Comparison of ENCODE assay signal across 1 cellular context in the genomic region with DNA sequence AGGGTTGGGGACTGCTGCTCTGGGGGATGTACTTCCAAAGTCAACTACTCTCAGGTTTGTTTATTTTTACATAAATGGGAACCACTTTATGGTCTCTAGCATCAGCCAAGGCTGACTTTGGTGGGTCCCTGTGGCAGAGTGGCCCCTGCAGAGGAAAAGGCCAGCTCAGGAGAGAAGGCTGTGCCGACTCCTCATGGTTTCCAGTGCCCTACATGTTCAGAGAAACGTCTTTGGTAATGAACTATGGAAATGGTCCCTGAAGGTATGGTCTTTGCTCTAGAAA.
A peak's percentile ranks its signal among the peaks of the same experiment; 100 is the strongest.
TF ChIP-seq lines count a peak whose summit lies in the region.

No MANE protein-coding gene starts in this region.

TF ChIP-seq in GM12878, 131 proteins besides CTCF, POLR2A, EP300 and RAD21:
- 0 out of 2 replicates have a peak, but pooled peaks have one; percentile 18 for TF ChIP-seq POLR2AphosphoS2 (IDR thresholded peaks at IDR 0.05; ENCODE audit: low read depth, low read length)
- TF ChIP-seq ASH2L (IDR thresholded peaks at IDR 0.05; ENCODE audit: borderline replicate concordance, low read depth): no peak
- TF ChIP-seq TCF3 (IDR thresholded peaks at IDR 0.05; ENCODE audit: borderline replicate concordance, insufficient read depth, low read depth, low read length): no peak
- TF ChIP-seq, protein P1, sequence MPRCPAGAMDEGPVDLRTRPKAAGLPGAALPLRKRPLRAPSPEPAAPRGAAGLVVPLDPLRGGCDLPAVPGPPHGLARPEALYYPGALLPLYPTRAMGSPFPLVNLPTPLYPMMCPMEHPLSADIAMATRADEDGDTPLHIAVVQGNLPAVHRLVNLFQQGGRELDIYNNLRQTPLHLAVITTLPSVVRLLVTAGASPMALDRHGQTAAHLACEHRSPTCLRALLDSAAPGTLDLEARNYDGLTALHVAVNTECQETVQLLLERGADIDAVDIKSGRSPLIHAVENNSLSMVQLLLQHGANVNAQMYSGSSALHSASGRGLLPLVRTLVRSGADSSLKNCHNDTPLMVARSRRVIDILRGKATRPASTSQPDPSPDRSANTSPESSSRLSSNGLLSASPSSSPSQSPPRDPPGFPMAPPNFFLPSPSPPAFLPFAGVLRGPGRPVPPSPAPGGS (IDR thresholded peaks at IDR 0.05; ENCODE audit: borderline replicate concordance, insufficient read depth, low read depth, low read length, poor library complexity, severe bottlenecking): no peak
- TF ChIP-seq, protein P2, sequence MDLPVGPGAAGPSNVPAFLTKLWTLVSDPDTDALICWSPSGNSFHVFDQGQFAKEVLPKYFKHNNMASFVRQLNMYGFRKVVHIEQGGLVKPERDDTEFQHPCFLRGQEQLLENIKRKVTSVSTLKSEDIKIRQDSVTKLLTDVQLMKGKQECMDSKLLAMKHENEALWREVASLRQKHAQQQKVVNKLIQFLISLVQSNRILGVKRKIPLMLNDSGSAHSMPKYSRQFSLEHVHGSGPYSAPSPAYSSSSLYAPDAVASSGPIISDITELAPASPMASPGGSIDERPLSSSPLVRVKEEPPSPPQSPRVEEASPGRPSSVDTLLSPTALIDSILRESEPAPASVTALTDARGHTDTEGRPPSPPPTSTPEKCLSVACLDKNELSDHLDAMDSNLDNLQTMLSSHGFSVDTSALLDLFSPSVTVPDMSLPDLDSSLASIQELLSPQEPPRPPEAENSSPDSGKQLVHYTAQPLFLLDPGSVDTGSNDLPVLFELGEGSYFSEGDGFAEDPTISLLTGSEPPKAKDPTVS (IDR thresholded peaks at IDR 0.05; ENCODE audit: low read depth, low read length): no peak
- TF ChIP-seq NFXL1 (IDR thresholded peaks at IDR 0.05; ENCODE audit: borderline replicate concordance): no peak
- no peak for TF ChIP-seq MTA2 (IDR thresholded peaks at IDR 0.05; ENCODE audit: low read depth)
- TF ChIP-seq TARDBP (IDR thresholded peaks at IDR 0.05; ENCODE audit: borderline replicate concordance): no peak
- no peak for TF ChIP-seq YBX1 (IDR thresholded peaks at IDR 0.05)
- TF ChIP-seq, protein P3, sequence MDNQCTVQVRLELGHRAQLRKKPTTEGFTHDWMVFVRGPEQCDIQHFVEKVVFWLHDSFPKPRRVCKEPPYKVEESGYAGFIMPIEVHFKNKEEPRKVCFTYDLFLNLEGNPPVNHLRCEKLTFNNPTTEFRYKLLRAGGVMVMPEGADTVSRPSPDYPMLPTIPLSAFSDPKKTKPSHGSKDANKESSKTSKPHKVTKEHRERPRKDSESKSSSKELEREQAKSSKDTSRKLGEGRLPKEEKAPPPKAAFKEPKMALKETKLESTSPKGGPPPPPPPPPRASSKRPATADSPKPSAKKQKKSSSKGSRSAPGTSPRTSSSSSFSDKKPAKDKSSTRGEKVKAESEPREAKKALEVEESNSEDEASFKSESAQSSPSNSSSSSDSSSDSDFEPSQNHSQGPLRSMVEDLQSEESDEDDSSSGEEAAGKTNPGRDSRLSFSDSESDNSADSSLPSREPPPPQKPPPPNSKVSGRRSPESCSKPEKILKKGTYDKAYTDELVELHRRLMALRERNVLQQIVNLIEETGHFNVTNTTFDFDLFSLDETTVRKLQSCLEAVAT (IDR thresholded peaks at IDR 0.05): no peak
- TF ChIP-seq NFYA (IDR thresholded peaks at IDR 0.05; ENCODE audit: borderline replicate concordance, low read depth, low read length): no peak
- peak; percentile 61; the same call in 1 of the 2 replicates for TF ChIP-seq PML (IDR thresholded peaks at IDR 0.05; ENCODE audit: low read length)
- no peak for TF ChIP-seq BMI1 (IDR thresholded peaks at IDR 0.05; ENCODE audit: borderline replicate concordance)
